In the genomic region with DNA sequence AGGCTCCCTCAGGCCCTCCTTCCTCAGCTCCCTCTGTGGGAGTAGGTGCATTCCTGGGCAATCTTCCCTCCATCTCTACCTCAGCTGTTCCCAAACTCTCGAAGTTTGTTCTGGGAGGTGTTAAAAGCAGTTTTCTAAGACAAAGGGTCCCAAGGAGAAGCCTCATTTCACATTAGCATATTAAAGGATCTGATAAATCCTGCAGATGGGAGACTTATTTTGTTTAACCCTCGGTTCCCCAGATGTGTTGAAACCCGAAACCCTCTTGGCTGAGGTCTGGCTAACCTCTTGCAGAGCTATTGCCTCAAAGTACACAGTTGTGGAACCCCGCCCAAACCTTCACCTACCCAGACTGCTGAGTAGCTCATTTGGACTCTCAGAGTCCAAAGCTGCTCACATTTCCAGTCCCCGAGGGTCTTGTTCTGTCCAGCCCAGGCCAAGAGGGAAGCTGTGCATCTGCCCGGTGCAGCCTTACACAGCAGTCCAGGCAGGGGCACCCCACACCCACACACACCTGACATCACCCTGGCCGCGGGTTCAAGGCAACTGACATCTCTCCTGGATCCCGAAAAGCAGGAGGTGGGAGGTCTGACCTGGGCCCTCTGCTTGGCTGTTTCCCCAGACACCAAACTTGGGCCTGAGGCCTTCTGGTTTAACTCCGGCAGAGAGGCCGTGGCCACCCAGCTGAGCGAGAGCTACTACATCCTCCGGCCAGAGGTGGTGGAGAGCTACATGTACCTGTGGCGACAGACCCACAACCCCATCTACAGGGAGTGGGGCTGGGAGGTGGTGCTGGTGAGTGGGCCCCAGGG, we compare ENCODE assay signal across 1 cellular context.
TF ChIP-seq lines count a peak whose summit lies in the region.

No MANE protein-coding gene starts in this region.

TF ChIP-seq in H1, 55 proteins besides CTCF, POLR2A, EP300 and RAD21:
- peak; percentile 18; the same call in 1 of the 2 replicates for TF ChIP-seq TCF12 (IDR thresholded peaks at IDR 0.05; ENCODE audit: low read depth, low read length)
- TF ChIP-seq TEAD4 (IDR thresholded peaks at IDR 0.05; ENCODE audit: low read depth, low read length) = peak; percentile 80
- TF ChIP-seq SIX5 (IDR thresholded peaks at IDR 0.05; ENCODE audit: low read depth, low read length) = peak; percentile 25; the same call in 1 of the 2 replicates
- no peak for TF ChIP-seq SRF (IDR thresholded peaks at IDR 0.05; ENCODE audit: low read depth, low read length)
- TF ChIP-seq ASH2L (IDR thresholded peaks at IDR 0.05; ENCODE audit: low read length) = no peak
- 0 out of 4 replicates have a peak, but pooled peaks have one; percentile 9 to 30 for TF ChIP-seq SIN3A (conservative IDR thresholded peaks at IDR 0.05 in 1 of 2, IDR thresholded peaks at IDR 0.05 in 1 of 2; ENCODE audit: low read depth in 1 of 2, low read length in 2 of 2)
- no peak for TF ChIP-seq PHF8 (conservative IDR thresholded peaks at IDR 0.05; ENCODE audit: low read depth, low read length)
- TF ChIP-seq FOSL1 (IDR thresholded peaks at IDR 0.05; ENCODE audit: insufficient read depth, low read depth, low read length) = no peak
- no peak for TF ChIP-seq TAF7 (optimal IDR thresholded peaks at IDR 0.05; ENCODE audit: borderline replicate concordance, low read depth, low read length)
- TF ChIP-seq, protein P1, sequence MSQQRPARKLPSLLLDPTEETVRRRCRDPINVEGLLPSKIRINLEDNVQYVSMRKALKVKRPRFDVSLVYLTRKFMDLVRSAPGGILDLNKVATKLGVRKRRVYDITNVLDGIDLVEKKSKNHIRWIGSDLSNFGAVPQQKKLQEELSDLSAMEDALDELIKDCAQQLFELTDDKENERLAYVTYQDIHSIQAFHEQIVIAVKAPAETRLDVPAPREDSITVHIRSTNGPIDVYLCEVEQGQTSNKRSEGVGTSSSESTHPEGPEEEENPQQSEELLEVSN (IDR thresholded peaks at IDR 0.05) = peak; percentile 96
- TF ChIP-seq CREB1 (IDR thresholded peaks at IDR 0.05) = 0 out of 2 replicates have a peak, but pooled peaks have one; percentile 18
- no peak for TF ChIP-seq TAF1 (IDR thresholded peaks at IDR 0.05; ENCODE audit: low read depth, low read length)
- no peak for TF ChIP-seq GTF2F1 (IDR thresholded peaks at IDR 0.05; ENCODE audit: borderline replicate concordance, low read depth, low read length)
- no peak for TF ChIP-seq RBBP5 (IDR thresholded peaks at IDR 0.05; ENCODE audit: borderline replicate concordance, low read depth, low read length)
- peak; percentile 51; the same call in 1 of the 2 replicates for TF ChIP-seq SP1 (IDR thresholded peaks at IDR 0.05; ENCODE audit: low read depth, low read length)
